ENCODE assay signal across 9 cellular contexts in the genomic region with DNA sequence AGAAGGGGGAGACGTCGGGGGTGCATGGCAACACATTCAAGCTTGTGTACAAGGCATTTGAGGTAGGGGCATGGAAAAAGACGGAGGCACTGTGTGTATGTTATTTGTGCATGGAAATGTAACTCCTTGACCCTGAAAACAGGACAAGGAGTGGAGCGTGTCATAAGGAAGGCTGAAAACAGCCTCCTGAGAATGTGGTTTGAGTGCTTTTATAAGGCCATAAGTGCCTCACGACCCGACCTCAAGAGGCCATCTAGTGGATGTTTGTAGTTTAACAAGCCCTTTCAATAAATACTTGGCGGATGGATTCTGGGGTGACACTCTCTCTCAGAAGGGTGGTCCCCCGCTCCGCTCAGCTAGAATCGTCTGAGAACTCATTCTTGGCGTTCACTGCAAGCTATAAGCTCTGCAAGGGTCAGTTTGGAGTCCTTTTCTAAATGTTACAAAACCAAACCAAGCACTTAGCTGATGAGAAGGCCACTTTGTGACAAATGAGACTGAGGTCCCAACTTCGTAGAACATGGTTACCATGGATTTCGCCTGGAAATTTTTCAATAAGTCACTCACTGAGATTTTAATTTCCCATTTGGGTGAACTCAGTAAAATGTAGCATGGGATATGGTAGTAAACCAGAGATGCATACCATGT. TPM values are rescaled to one million over a fixed set of nuclear protein-coding genes. Genes with fewer than 3 reads are reported as not detected.
DNase-seq lines count a peak whose midpoint lies in the region; ATAC-seq, FAIRE-seq and TF ChIP-seq lines count a peak whose summit lies in the region.
"Had no signal": no experiment of that assay in that cellular context is flagged by ENCODE, and none has a peak within 500 bp of the region (broad histone marks: within the 10 kb centered on the region; RNA-seq: fewer than 3 reads in every experiment).

No MANE protein-coding gene starts in this region.

- no peak overlapping the region for H3K9ac ChIP-seq in neural cell (ENCODE audit: low read length)

- no peaks in the 10 kb centered on the region for H3K27me3 Mint-ChIP-seq in chondrocyte (ENCODE audit: low read depth)

- H2AFZ ChIP-seq in neural cell (ENCODE audit: low read depth, low read length) = no peak overlapping the region

- no peak overlapping the region for H3K4me3 ChIP-seq in BJ (ENCODE audit: low read depth, low read length)
- H3K4me3 ChIP-seq in NB4 (ENCODE audit: low read depth, low read length) = no peak overlapping the region
- H3K4me3 ChIP-seq in neural cell (ENCODE audit: low read length) = no peak overlapping the region

- H3K4me3 Mint-ChIP-seq in chondrocyte (ENCODE audit: unreplicated experiment) = no peak overlapping the region

- no peaks in the 10 kb centered on the region for H3K9me3 ChIP-seq in neural cell (ENCODE audit: low read length)

- DNase-seq in BJ (ENCODE audit: low read depth) (no peak), GM12892 (ENCODE audit: insufficient read length) (no peak), NB4 (ENCODE audit: low read depth) (peak; percentile 49), chondrocyte (ENCODE audit: low spot score) (no peak), KG1 (lab: John Stamatoyannopoulos, UW) (no peak)

- H3K27me3 ChIP-seq in BJ (ENCODE audit: control insufficient read depth, insufficient read depth, low read length) (no peaks in the 10 kb centered on the region), neural cell (ENCODE audit: insufficient read depth, low read depth, low read length) (no peaks in the 10 kb centered on the region)

- H3K36me3 ChIP-seq in BJ (ENCODE audit: control insufficient read depth, insufficient read depth, low read length) = no peaks in the 10 kb centered on the region
- H3K36me3 ChIP-seq in neural cell (ENCODE audit: insufficient read depth, low read length) = no peaks in the 10 kb centered on the region

- CTCF ChIA-PET in BJ (lab: Yijun Ruan, JAX) = interaction anchor here (0.6 to 6.6 kb wide), 20 partner anchors 8 to 445 kb away, joined by 3 to 75 read pairs (median 4); partner anchors contain the start of genes CLCA2 and SH3GLB1

- no peak for TF ChIP-seq RAD21 in neural cell (conservative IDR thresholded peaks at IDR 0.05)

- no peaks in the 10 kb centered on the region for H3K79me2 ChIP-seq in neural cell (replicated peaks; ENCODE audit: insufficient read depth, low read length)

- H3K4me1 Mint-ChIP-seq in chondrocyte (ENCODE audit: low read depth) = peaks cover 12% of the 10 kb centered on the region

- no peak overlapping the region for H3K27ac Mint-ChIP-seq in chondrocyte (ENCODE audit: unreplicated experiment)

- no peak for TF ChIP-seq EP300 in neural cell (conservative IDR thresholded peaks at IDR 0.05; ENCODE audit: poor library complexity, severe bottlenecking)

- no peaks in the 10 kb centered on the region for H3K36me3 Mint-ChIP-seq in chondrocyte (ENCODE audit: low read depth)

- no peak overlapping the region for H3K27ac ChIP-seq in neural cell (ENCODE audit: low read length)
- H3K27ac ChIP-seq: epithelial cell of prostate had no signal

- no peak for TF ChIP-seq POLR2A in GM12892 (IDR thresholded peaks at IDR 0.05; ENCODE audit: low read depth, low read length)
- TF ChIP-seq POLR2A in NB4 (IDR thresholded peaks at IDR 0.05; ENCODE audit: extremely low read depth, insufficient read length) = no peak

- H3K9me2 ChIP-seq in neural cell (ENCODE audit: insufficient read depth, low read length) = no peaks in the 10 kb centered on the region

- H3F3A ChIP-seq in neural cell (ENCODE audit: insufficient read depth, low read length, poor library complexity, severe bottlenecking) = no peaks in the 10 kb centered on the region

- peak; percentile 61 for TF ChIP-seq CTCF in BJ (IDR thresholded peaks at IDR 0.05; ENCODE audit: insufficient read depth, low read depth, low read length)
- TF ChIP-seq CTCF in NB4 (IDR thresholded peaks at IDR 0.05; ENCODE audit: low read depth, low read length) = peak; percentile 29
- TF ChIP-seq CTCF in chondrocyte (IDR thresholded peaks at IDR 0.05) = peak; percentile 81
- peak; percentile 58 for TF ChIP-seq CTCF in neural cell (IDR thresholded peaks at IDR 0.05; ENCODE audit: poor library complexity, severe bottlenecking)

- ATAC-seq in GM21717 (IDR thresholded peaks at IDR 0.05; ENCODE audit: unreplicated experiment) = no peak
- no peak for ATAC-seq in HG02870 (IDR thresholded peaks at IDR 0.05; ENCODE audit: unreplicated experiment)

- peak; percentile 87 for FAIRE-seq in GM12892 (lab: Jason Lieb, UNC)

- POLR2A ChIA-PET in BJ (lab: Charles Lee) = no interaction called here

- H4K20me1 ChIP-seq in neural cell (ENCODE audit: insufficient read depth) = no peaks in the 10 kb centered on the region

- H3K4me2 ChIP-seq in neural cell (ENCODE audit: low read length) = no peak overlapping the region

- no peaks in the 10 kb centered on the region for H3K9me3 Mint-ChIP-seq in chondrocyte (ENCODE audit: low read depth)

TF ChIP-seq in neural cell, 6 proteins besides CTCF, POLR2A, EP300 and RAD21:
- TF ChIP-seq REST (IDR thresholded peaks at IDR 0.05; ENCODE audit: borderline replicate concordance) = no peak
- TF ChIP-seq SMC3 (conservative IDR thresholded peaks at IDR 0.05; ENCODE audit: poor library complexity) = peak; percentile 49

RNA-seq across cellular contexts. Expression of gene CLCA4, which starts 38.8 kb away (rescaled TPM):
- polyA plus RNA-seq in BJ (2011; rRNA removed) (not detected in 2 replicates), neural cell (not detected in 2 replicates)
- not detected in 2 replicates for polyA minus RNA-seq in BJ (2011; rRNA and poly(A)+ RNA removed)
- not detected for polyA plus RNA-seq in GM12892 (2012; ENCODE audit: missing spikeins)
- total RNA-seq in chondrocyte = not detected in 3 replicates
- polyA minus RNA-seq in neural cell = not detected in 2 replicates

RNA-seq across cellular contexts. Expression of gene CLCA1, which starts 39.3 kb away (rescaled TPM):
- not detected in 2 replicates for polyA plus RNA-seq in BJ (2011; rRNA removed)
- polyA minus RNA-seq in BJ (2011; rRNA and poly(A)+ RNA removed) = not detected in 2 replicates
- polyA plus RNA-seq in GM12892 (2012; ENCODE audit: missing spikeins) = not detected
- not detected in 3 replicates for total RNA-seq in chondrocyte
- not detected in 2 replicates for polyA plus RNA-seq in neural cell
- not detected in 2 replicates for polyA minus RNA-seq in neural cell

Comparison
In these comparisons a context has a peak if more than half of its experiments do, and no peak if none do; other contexts are left out.
1. CTCF ChIP-seq: peak in every context shown above with its lines; median percentile 81 in chondrocyte; 61 in BJ; 58 in neural cell; 29 in NB4.